Comparison of ENCODE assay signal across 14 cellular contexts in genomic region chr1:83497563-83497962, GRCh38.
DNase-seq lines count a peak whose midpoint lies in the region; ATAC-seq, FAIRE-seq and TF ChIP-seq lines count a peak whose summit lies in the region.
"Had no signal": no experiment of that assay in that cellular context is flagged by ENCODE, and none has a peak within 500 bp of the region (broad histone marks: within the 10 kb centered on the region; RNA-seq: fewer than 3 reads in every experiment).

No MANE protein-coding gene starts in this region.

- TF ChIP-seq CTCF in BE2C (IDR thresholded peaks at IDR 0.05; ENCODE audit: low read depth, low read length) (peak; percentile 42; the same call in 1 of the 2 replicates), GM23338 (conservative IDR thresholded peaks at IDR 0.05; ENCODE audit: low read depth in 2 of 2) (peak; percentile 55 to 61), osteoblast (IDR thresholded peaks at IDR 0.05; ENCODE audit: extremely low read depth, low read depth, low read length) (no peak)

- H3K27me3 Mint-ChIP-seq in GM23338 (ENCODE audit: insufficient read depth, low read depth, poor library complexity) = no peaks in the 10 kb centered on the region
- H3K27me3 Mint-ChIP-seq: activated CD8-positive, alpha-beta T cell treated with anti-CD3 and anti-CD28 coated beads for 36 hours; activated naive CD8-positive, alpha-beta T cell had no signal

- ATAC-seq in GM23338 (no peak), GM21717 (IDR thresholded peaks at IDR 0.05; ENCODE audit: unreplicated experiment) (no peak)
- ATAC-seq: activated CD8-positive, alpha-beta T cell treated with anti-CD3 and anti-CD28 coated beads for 36 hours had no signal

- no peak overlapping the region for H3K4me2 ChIP-seq in GM23338
- no peak overlapping the region for H3K4me2 ChIP-seq in osteoblast (ENCODE audit: insufficient read depth, low read length)

- H3K79me2 ChIP-seq in GM23338 (replicated peaks; ENCODE audit: insufficient read depth) = no peaks in the 10 kb centered on the region
- H3K79me2 ChIP-seq in osteoblast (ENCODE audit: insufficient read depth, low read length) = no peaks in the 10 kb centered on the region

- no peak overlapping the region for H3K4me3 ChIP-seq in BE2C (ENCODE audit: low read depth, low read length)
- no peak overlapping the region for H3K4me3 ChIP-seq in GM23338
- H3K4me3 ChIP-seq in osteoblast (ENCODE audit: insufficient read depth, low read length) = no peak overlapping the region
- H3K4me3 ChIP-seq: SK-N-MC had no signal

- H3K36me3 ChIP-seq in BE2C (no peaks in the 10 kb centered on the region), GM23338 (ENCODE audit: insufficient read depth) (no peaks in the 10 kb centered on the region), osteoblast (ENCODE audit: insufficient read depth, low read length) (no peaks in the 10 kb centered on the region)

- no peak overlapping the region for H3K4me3 Mint-ChIP-seq in GM23338
- H3K4me3 Mint-ChIP-seq: activated CD8-positive, alpha-beta T cell treated with anti-CD3 and anti-CD28 coated beads for 36 hours; activated naive CD8-positive, alpha-beta T cell had no signal

- H3K4me1 Mint-ChIP-seq in GM23338 = no peaks in the 10 kb centered on the region

- H3K9me3 ChIP-seq in BE2C (no peaks in the 10 kb centered on the region), osteoblast (ENCODE audit: low read depth, low read length) (no peaks in the 10 kb centered on the region)

- H4K20me1 ChIP-seq in GM23338 (replicated peaks; ENCODE audit: insufficient read depth) = no peaks in the 10 kb centered on the region
- no peaks in the 10 kb centered on the region for H4K20me1 ChIP-seq in osteoblast (ENCODE audit: insufficient read depth, low read length)

- H3K27me3 ChIP-seq in BE2C (no peaks in the 10 kb centered on the region), GM23338 (ENCODE audit: insufficient read depth) (no peaks in the 10 kb centered on the region), osteoblast (ENCODE audit: insufficient read depth, low read length) (no peaks in the 10 kb centered on the region)

- H3K27ac ChIP-seq in GM23338 (ENCODE audit: low read depth) (no peak overlapping the region), osteoblast (ENCODE audit: low read depth, low read length) (no peak overlapping the region)
- H3K27ac ChIP-seq: SK-N-MC had no signal

- no peaks in the 10 kb centered on the region for H3K36me3 Mint-ChIP-seq in GM23338 (ENCODE audit: low read depth)

- H3F3A ChIP-seq in GM23338 (replicated peaks; ENCODE audit: low read depth) = no peaks in the 10 kb centered on the region

- no peak overlapping the region for H3K27ac Mint-ChIP-seq in GM23338
- H3K27ac Mint-ChIP-seq: activated CD8-positive, alpha-beta T cell treated with anti-CD3 and anti-CD28 coated beads for 36 hours; activated naive CD8-positive, alpha-beta T cell had no signal

- H3K4me1 ChIP-seq in BE2C (no peaks in the 10 kb centered on the region), GM23338 (ENCODE audit: insufficient read depth) (no peaks in the 10 kb centered on the region), osteoblast (ENCODE audit: insufficient read depth, low read length) (no peaks in the 10 kb centered on the region)

- no peak for DNase-seq in BE2C
- peak; percentile 53 for DNase-seq in GM23338 (ENCODE audit: low spot score)
- DNase-seq in astrocyte of the hippocampus (ENCODE audit: low read depth, low spot score) = peak; percentile 10
- DNase-seq in iris pigment epithelial cell (ENCODE audit: low read depth) = peak; percentile 9
- no peak for DNase-seq in H54 (ENCODE audit: insufficient read length, low spot score)
- no peak for DNase-seq in NCI-H187 (lab: John Stamatoyannopoulos, UW)
- no peak for DNase-seq in osteoblast (ENCODE audit: insufficient read length, low spot score, missing footprints)
- DNase-seq: activated CD8-positive, alpha-beta T cell treated with anti-CD3 and anti-CD28 coated beads for 36 hours; stimulated activated CD4-positive, alpha-beta T cell treated with anti-CD3 and anti-CD28 coated beads, Interleukin-1b, Interleukin-23, amount 100 ng/mL, for 48 hours; stimulated activated naive CD4-positive, alpha-beta T cell treated with Interleukin-2 at 50 U/mL for 16 hours had no signal

- H3K9me2 ChIP-seq in GM23338 (ENCODE audit: insufficient read depth) = no peaks in the 10 kb centered on the region; the same call in 1 of the 2 replicates

- H2AFZ ChIP-seq in GM23338 = no peak overlapping the region
- no peak overlapping the region for H2AFZ ChIP-seq in osteoblast (ENCODE audit: low read length)

- no peak for TF ChIP-seq POLR2A in H54 (IDR thresholded peaks at IDR 0.05; ENCODE audit: low read depth, low read length)

- no peak for FAIRE-seq in H54 (lab: Jason Lieb, UNC)
- FAIRE-seq: islet of Langerhans had no signal

- H3K9me3 Mint-ChIP-seq in GM23338 = no peaks in the 10 kb centered on the region

TF ChIP-seq in GM23338, 12 proteins besides CTCF, POLR2A, EP300 and RAD21:
- no peak for TF ChIP-seq EZH2phosphoT487 (IDR thresholded peaks at IDR 0.05; ENCODE audit: unreplicated experiment)
- TF ChIP-seq ZNF331 (CRISPR knock-in tag; IDR thresholded peaks at IDR 0.05; ENCODE audit: low read depth) = no peak
- no peak for TF ChIP-seq CREB1 (CRISPR knock-in tag; IDR thresholded peaks at IDR 0.05; ENCODE audit: low read depth)
- no peak for TF ChIP-seq POLR2AphosphoS5 (IDR thresholded peaks at IDR 0.05; ENCODE audit: low read depth)
- TF ChIP-seq REST (IDR thresholded peaks at IDR 0.05; ENCODE audit: unreplicated experiment) = no peak
- TF ChIP-seq JUNB (IDR thresholded peaks at IDR 0.05; ENCODE audit: unreplicated experiment) = no peak
- TF ChIP-seq ZNF114 (CRISPR knock-in tag; IDR thresholded peaks at IDR 0.05) = no peak
- TF ChIP-seq NANOG (IDR thresholded peaks at IDR 0.05; ENCODE audit: borderline replicate concordance) = no peak
- TF ChIP-seq STAT1 (IDR thresholded peaks at IDR 0.05; ENCODE audit: unreplicated experiment) = no peak

Comparison
In these comparisons a context has a peak if more than half of its experiments do, and no peak if none do; other contexts are left out.
1. DNase-seq: peak in GM23338 (single experiment), astrocyte of the hippocampus (single experiment) and iris pigment epithelial cell (single experiment); none in BE2C (single experiment), H54 (single experiment), NCI-H187 (0 of 2) and osteoblast (single experiment).